2 cellular contexts compared by ENCODE assay signal in the genomic region with DNA sequence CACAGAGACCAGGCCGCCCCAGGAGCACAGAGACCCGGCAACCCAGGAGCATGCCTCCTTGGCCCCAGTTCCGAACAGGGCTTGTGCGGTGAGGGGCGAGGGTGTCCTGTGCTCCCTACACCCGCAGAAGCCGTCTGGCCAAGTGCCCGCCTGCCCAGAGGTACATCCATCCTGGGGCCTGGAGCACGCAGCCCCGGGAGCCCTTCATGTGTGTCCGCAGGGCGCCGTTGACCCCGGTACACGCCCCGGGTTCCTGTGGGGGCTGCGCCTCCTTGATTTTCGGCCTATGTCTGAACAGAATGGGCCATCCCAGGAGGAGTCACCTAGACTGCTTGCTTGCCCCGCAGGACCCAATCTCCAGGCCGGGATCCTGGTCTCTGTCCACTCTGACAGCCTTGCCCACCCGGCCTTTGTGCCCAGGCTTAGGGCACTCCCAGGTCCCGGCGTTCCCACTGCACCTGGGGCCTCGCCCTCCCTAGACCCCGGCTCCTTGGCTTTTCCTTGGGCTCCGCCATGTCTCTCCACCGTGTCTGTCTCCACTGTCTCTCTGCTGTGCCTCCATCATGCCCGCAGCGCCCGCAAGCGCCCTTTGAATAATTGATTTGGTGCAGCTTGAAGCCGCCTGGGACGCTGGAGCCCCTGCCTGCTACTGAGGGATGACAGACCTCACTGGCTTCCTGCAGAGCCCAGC.
TF ChIP-seq lines count a peak whose summit lies in the region.

No MANE protein-coding gene starts in this region.

TF ChIP-seq in SK-N-SH, 30 proteins besides CTCF, POLR2A, EP300 and RAD21 (continued from another document):
- no peak for TF ChIP-seq EZH2phosphoT487 (IDR thresholded peaks at IDR 0.05; ENCODE audit: borderline replicate concordance, low read depth)

TF ChIP-seq in SK-N-SH treated with all-trans-retinoic acid at 6 μM for 48 hours, 23 proteins besides CTCF, POLR2A, EP300 and RAD21:
- TF ChIP-seq, protein P1, sequence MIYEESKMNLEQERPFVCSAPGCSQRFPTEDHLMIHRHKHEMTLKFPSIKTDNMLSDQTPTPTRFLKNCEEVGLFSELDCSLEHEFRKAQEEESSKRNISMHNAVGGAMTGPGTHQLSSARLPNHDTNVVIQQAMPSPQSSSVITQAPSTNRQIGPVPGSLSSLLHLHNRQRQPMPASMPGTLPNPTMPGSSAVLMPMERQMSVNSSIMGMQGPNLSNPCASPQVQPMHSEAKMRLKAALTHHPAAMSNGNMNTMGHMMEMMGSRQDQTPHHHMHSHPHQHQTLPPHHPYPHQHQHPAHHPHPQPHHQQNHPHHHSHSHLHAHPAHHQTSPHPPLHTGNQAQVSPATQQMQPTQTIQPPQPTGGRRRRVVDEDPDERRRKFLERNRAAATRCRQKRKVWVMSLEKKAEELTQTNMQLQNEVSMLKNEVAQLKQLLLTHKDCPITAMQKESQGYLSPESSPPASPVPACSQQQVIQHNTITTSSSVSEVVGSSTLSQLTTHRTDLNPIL (CRISPR knock-in tag; IDR thresholded peaks at IDR 0.05; ENCODE audit: low read depth): no peak
- TF ChIP-seq ZNF8 (CRISPR knock-in tag; IDR thresholded peaks at IDR 0.05) (no peak), ZNF70 (CRISPR knock-in tag; IDR thresholded peaks at IDR 0.05) (no peak), ARNTL (CRISPR knock-in tag; IDR thresholded peaks at IDR 0.05; ENCODE audit: borderline replicate concordance, low read depth) (no peak), CSDC2 (CRISPR knock-in tag; IDR thresholded peaks at IDR 0.05) (no peak), SNAI2 (CRISPR knock-in tag; IDR thresholded peaks at IDR 0.05) (no peak), TCF4 (CRISPR knock-in tag; IDR thresholded peaks at IDR 0.05; ENCODE audit: borderline replicate concordance) (no peak), RARB (CRISPR knock-in tag; IDR thresholded peaks at IDR 0.05) (no peak), GLIS3 (CRISPR knock-in tag; IDR thresholded peaks at IDR 0.05) (no peak), ZC3H10 (CRISPR knock-in tag; IDR thresholded peaks at IDR 0.05) (no peak), ZFP30 (CRISPR knock-in tag; IDR thresholded peaks at IDR 0.05) (no peak), ESRRG (CRISPR knock-in tag; IDR thresholded peaks at IDR 0.05) (no peak), TOX (CRISPR knock-in tag; IDR thresholded peaks at IDR 0.05; ENCODE audit: borderline replicate concordance) (no peak)
- TF ChIP-seq, protein P2, sequence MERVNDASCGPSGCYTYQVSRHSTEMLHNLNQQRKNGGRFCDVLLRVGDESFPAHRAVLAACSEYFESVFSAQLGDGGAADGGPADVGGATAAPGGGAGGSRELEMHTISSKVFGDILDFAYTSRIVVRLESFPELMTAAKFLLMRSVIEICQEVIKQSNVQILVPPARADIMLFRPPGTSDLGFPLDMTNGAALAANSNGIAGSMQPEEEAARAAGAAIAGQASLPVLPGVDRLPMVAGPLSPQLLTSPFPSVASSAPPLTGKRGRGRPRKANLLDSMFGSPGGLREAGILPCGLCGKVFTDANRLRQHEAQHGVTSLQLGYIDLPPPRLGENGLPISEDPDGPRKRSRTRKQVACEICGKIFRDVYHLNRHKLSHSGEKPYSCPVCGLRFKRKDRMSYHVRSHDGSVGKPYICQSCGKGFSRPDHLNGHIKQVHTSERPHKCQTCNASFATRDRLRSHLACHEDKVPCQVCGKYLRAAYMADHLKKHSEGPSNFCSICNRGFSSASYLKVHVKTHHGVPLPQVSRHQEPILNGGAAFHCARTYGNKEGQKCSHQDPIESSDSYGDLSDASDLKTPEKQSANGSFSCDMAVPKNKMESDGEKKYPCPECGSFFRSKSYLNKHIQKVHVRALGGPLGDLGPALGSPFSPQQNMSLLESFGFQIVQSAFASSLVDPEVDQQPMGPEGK (CRISPR knock-in tag; IDR thresholded peaks at IDR 0.05; ENCODE audit: borderline replicate concordance): no peak
- TF ChIP-seq, protein P3, sequence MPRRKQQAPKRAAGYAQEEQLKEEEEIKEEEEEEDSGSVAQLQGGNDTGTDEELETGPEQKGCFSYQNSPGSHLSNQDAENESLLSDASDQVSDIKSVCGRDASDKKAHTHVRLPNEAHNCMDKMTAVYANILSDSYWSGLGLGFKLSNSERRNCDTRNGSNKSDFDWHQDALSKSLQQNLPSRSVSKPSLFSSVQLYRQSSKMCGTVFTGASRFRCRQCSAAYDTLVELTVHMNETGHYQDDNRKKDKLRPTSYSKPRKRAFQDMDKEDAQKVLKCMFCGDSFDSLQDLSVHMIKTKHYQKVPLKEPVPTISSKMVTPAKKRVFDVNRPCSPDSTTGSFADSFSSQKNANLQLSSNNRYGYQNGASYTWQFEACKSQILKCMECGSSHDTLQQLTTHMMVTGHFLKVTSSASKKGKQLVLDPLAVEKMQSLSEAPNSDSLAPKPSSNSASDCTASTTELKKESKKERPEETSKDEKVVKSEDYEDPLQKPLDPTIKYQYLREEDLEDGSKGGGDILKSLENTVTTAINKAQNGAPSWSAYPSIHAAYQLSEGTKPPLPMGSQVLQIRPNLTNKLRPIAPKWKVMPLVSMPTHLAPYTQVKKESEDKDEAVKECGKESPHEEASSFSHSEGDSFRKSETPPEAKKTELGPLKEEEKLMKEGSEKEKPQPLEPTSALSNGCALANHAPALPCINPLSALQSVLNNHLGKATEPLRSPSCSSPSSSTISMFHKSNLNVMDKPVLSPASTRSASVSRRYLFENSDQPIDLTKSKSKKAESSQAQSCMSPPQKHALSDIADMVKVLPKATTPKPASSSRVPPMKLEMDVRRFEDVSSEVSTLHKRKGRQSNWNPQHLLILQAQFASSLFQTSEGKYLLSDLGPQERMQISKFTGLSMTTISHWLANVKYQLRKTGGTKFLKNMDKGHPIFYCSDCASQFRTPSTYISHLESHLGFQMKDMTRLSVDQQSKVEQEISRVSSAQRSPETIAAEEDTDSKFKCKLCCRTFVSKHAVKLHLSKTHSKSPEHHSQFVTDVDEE (CRISPR knock-in tag; IDR thresholded peaks at IDR 0.05): no peak
- TF ChIP-seq, protein P4, sequence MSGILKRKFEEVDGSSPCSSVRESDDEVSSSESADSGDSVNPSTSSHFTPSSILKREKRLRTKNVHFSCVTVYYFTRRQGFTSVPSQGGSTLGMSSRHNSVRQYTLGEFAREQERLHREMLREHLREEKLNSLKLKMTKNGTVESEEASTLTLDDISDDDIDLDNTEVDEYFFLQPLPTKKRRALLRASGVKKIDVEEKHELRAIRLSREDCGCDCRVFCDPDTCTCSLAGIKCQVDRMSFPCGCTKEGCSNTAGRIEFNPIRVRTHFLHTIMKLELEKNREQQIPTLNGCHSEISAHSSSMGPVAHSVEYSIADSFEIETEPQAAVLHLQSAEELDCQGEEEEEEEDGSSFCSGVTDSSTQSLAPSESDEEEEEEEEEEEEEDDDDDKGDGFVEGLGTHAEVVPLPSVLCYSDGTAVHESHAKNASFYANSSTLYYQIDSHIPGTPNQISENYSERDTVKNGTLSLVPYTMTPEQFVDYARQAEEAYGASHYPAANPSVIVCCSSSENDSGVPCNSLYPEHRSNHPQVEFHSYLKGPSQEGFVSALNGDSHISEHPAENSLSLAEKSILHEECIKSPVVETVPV (CRISPR knock-in tag; IDR thresholded peaks at IDR 0.05): no peak
